In genomic region chrX:50988649-50989048, GRCh38 we compare ENCODE assay signal across 1 cellular context.
TF ChIP-seq lines count a peak whose summit lies in the region.

No MANE protein-coding gene starts in this region.

TF ChIP-seq in HCT116, 20 proteins besides CTCF, POLR2A, EP300 and RAD21 (continued from another document):
- TF ChIP-seq ATF3 (IDR thresholded peaks at IDR 0.05) (no peak), EZH2 (IDR thresholded peaks at IDR 0.05) (no peak), JUND (IDR thresholded peaks at IDR 0.05) (no peak), SIN3A (IDR thresholded peaks at IDR 0.05; ENCODE audit: low read depth) (no peak), TCF7L2 (IDR thresholded peaks at IDR 0.05; ENCODE audit: borderline replicate concordance, extremely low read depth, insufficient read depth, insufficient read length) (no peak), SP1 (IDR thresholded peaks at IDR 0.05; ENCODE audit: low read depth) (no peak)
